1 cellular context compared by ENCODE assay signal in genomic region chr18:6572192-6572591, GRCh38.
TF ChIP-seq lines count a peak whose summit lies in the region.

No MANE protein-coding gene starts in this region.

TF ChIP-seq in HEK293, 187 proteins besides CTCF, POLR2A, EP300 and RAD21 (continued from another document):
- TF ChIP-seq ZBTB11 (tag by site-specific recombination; conservative IDR thresholded peaks at IDR 0.05; ENCODE audit: low read depth): peak; percentile 60
- TF ChIP-seq ZNF433 (tag by site-specific recombination; IDR thresholded peaks at IDR 0.05; ENCODE audit: low read depth): peak; percentile 50; the same call in 1 of the 2 replicates
- TF ChIP-seq ZNF558 (tag by site-specific recombination; IDR thresholded peaks at IDR 0.05): 0 out of 2 replicates have a peak, but pooled peaks have one; percentile 27
